ENCODE assay signal across 14 cellular contexts in the genomic region with DNA sequence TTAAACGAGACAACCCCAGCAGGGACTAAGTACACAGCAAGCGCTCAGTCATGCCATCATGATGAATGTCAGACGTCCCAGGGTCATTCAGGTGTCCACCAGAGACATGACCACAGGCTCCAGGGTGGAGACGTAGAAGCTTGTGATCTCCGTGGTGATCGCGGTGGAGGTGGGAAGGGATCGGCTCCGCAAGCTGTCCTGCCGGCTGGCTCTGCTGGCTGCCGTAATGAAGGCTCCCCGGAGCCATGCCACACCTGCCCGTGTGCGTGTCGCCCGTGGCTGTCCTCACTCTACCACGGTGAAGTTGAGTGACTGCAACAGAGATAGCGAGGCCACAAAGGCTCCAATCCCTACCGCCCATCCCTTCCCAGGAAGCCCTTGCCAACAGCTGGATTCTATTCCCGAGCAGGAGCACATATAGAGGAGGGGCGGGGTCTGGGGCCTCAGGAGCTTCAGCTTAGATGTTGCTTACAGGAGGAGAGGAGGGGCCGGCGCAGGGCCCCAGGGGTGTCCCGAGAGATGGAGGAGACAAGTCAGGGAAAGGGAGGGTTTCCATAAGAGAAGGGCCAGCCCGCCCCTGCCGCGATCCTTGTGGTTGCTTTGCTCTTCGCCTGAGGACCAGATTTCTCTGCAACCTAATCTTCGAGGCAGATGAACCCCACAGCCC.
DNase-seq lines count a peak whose midpoint lies in the region; ATAC-seq and TF ChIP-seq lines count a peak whose summit lies in the region.
"Had no signal": no experiment of that assay in that cellular context is flagged by ENCODE, and none has a peak within 500 bp of the region (broad histone marks: within the 10 kb centered on the region; RNA-seq: fewer than 3 reads in every experiment).

No MANE protein-coding gene starts in this region.

- no peak for ATAC-seq in HG03342 (IDR thresholded peaks at IDR 0.05; ENCODE audit: unreplicated experiment)

- H3K4me3 Mint-ChIP-seq in chondrocyte (ENCODE audit: unreplicated experiment), result no peak overlapping the region
- H3K4me3 Mint-ChIP-seq: B cell; CD4-positive, alpha-beta T cell; IgD-negative memory B cell had no signal

- H3K36me3 Mint-ChIP-seq in chondrocyte (ENCODE audit: low read depth), result no peaks in the 10 kb centered on the region
- H3K36me3 Mint-ChIP-seq: IgD-negative memory B cell had no signal

- peaks cover 19% of the 10 kb centered on the region for H3K27me3 Mint-ChIP-seq in chondrocyte (ENCODE audit: low read depth)

- peak; percentile 12 for DNase-seq in D341Med (ENCODE audit: low spot score)
- peak; percentile 83 for DNase-seq in chondrocyte (ENCODE audit: low spot score)
- peak; percentile 46 for DNase-seq in islet precursor cell
- DNase-seq in retina, result peak; percentile 1
- DNase-seq in NCI-H1694 (lab: John Stamatoyannopoulos, UW), result no peak
- DNase-seq in NCI-H510A treated with DMSO at 0.1 percent for 48 hours (lab: John Stamatoyannopoulos, UW), result no peak
- no peak for DNase-seq in NCI-H524 treated with DMSO at 0.1 percent for 48 hours (lab: John Stamatoyannopoulos, UW)
- DNase-seq: C1 segment of cervical spinal cord; Calu3; CD4-positive, alpha-beta T cell; DMS79 had no signal

- H3K27ac Mint-ChIP-seq in chondrocyte (ENCODE audit: unreplicated experiment), result no peak overlapping the region
- H3K27ac Mint-ChIP-seq: B cell; CD4-positive, alpha-beta T cell; IgD-negative memory B cell had no signal

- H3K9me3 Mint-ChIP-seq in chondrocyte (ENCODE audit: low read depth), result no peaks in the 10 kb centered on the region
- H3K9me3 Mint-ChIP-seq: CD4-positive, alpha-beta T cell had no signal

- H3K4me1 Mint-ChIP-seq in chondrocyte (ENCODE audit: low read depth), result no peaks in the 10 kb centered on the region
- H3K4me1 Mint-ChIP-seq: B cell had no signal

- TF ChIP-seq CTCF in chondrocyte (IDR thresholded peaks at IDR 0.05), result no peak

Comparison
In these comparisons a context has a peak if more than half of its experiments do, and no peak if none do; other contexts are left out.
1. DNase-seq: peak in D341Med (single experiment), chondrocyte (single experiment), islet precursor cell (single experiment) and retina (single experiment); none in NCI-H1694 (single experiment), NCI-H510A treated with DMSO at 0.1 percent for 48 hours (single experiment) and NCI-H524 treated with DMSO at 0.1 percent for 48 hours (single experiment).